1 cellular context compared by ENCODE assay signal in the genomic region with DNA sequence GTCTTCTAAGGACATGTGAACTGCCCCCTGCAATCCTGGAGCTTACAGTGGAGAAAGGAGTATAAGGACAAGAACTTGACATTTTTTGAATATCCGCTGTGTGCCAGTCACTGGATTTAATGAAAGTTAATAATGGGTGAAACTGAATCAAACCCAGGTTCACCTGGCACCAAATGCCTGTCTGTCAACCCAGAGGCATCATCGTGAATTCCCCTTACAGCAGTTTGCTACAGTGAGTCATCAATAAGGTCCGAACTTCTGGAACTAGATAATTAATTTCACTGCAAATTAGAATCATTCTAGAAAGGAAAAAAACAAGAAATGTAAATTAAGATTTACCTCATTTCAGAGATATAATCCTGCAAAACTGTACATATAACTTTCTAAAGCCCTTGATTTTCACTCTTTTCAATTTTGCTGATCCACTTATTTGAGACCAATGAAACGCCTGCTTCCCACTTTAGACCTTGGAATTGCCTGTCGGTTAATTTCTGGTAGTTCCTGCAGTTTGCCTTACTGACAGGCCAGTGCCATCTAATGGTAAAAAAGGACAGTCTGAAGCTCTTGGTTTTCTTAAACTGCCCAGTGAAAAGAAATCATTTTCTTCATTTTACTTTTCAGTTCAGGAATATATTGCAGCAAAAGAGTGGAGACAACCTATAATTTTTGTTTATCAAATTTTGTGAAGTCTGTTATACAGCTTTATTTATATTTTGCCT.
TF ChIP-seq lines count a peak whose summit lies in the region.

No MANE protein-coding gene starts in this region.

TF ChIP-seq in neural cell, 6 proteins besides CTCF, POLR2A, EP300 and RAD21 (continued from another document):
- TF ChIP-seq, protein P1, sequence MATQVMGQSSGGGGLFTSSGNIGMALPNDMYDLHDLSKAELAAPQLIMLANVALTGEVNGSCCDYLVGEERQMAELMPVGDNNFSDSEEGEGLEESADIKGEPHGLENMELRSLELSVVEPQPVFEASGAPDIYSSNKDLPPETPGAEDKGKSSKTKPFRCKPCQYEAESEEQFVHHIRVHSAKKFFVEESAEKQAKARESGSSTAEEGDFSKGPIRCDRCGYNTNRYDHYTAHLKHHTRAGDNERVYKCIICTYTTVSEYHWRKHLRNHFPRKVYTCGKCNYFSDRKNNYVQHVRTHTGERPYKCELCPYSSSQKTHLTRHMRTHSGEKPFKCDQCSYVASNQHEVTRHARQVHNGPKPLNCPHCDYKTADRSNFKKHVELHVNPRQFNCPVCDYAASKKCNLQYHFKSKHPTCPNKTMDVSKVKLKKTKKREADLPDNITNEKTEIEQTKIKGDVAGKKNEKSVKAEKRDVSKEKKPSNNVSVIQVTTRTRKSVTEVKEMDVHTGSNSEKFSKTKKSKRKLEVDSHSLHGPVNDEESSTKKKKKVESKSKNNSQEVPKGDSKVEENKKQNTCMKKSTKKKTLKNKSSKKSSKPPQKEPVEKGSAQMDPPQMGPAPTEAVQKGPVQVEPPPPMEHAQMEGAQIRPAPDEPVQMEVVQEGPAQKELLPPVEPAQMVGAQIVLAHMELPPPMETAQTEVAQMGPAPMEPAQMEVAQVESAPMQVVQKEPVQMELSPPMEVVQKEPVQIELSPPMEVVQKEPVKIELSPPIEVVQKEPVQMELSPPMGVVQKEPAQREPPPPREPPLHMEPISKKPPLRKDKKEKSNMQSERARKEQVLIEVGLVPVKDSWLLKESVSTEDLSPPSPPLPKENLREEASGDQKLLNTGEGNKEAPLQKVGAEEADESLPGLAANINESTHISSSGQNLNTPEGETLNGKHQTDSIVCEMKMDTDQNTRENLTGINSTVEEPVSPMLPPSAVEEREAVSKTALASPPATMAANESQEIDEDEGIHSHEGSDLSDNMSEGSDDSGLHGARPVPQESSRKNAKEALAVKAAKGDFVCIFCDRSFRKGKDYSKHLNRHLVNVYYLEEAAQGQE (IDR thresholded peaks at IDR 0.05; ENCODE audit: borderline replicate concordance): no peak
